In the genomic region with DNA sequence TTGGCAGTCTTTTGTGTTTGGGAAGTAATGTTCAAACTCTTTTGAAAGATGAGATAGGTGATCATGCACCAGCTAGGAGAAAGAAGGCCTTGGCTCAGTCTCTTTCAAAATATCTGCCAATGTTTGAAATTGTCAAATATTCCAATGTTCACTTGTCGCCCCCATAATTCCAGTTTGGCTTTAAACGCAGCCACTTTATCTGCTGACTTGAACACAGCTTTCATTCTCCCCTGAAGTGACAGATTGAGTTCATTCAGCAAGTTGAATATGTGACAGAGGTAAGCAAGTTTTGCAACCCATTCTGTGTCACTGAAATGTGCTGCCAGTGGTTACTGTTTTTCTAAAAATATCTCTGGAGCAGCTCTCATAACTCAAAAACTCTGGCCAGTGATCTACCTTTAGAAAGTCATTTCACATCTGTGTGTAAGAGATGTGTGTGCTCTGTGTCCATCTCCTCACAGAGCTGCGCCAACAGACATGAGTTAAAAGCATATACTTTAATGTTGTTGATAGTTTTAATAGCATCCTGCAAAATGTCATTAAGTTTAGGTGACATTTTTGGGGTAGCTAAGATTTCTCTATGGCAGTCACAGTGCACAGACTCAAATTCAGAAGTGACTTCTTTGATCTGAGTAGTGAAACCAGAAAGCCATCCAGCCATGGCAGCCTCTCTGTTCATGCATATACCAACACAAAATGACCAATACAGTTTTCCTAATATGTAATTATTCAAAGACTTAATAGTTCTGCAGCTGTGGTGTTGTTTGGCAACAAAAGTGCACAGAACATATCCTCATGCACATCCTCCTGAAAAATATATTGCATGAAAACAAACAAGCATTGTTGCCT, we compare ENCODE assay signal across 18 cellular contexts.
DNase-seq lines count a peak whose midpoint lies in the region; ATAC-seq, FAIRE-seq and TF ChIP-seq lines count a peak whose summit lies in the region.
"Had no signal": no experiment of that assay in that cellular context is flagged by ENCODE, and none has a peak within 500 bp of the region (broad histone marks: within the 10 kb centered on the region; RNA-seq: fewer than 3 reads in every experiment).

No MANE protein-coding gene starts in this region.

- no peak overlapping the region for H2AFZ ChIP-seq in GM12878 (ENCODE audit: control insufficient read depth, low read depth, low read length)
- H2AFZ ChIP-seq: GM23338, parathyroid adenoma had no signal

- H3K4me3 ChIP-seq in GM12878 = peak overlapping the region; percentile 52
- H3K4me3 ChIP-seq in lower lobe of right lung = no peak overlapping the region
- H3K4me3 ChIP-seq: GM23338, skin epidermis had no signal

- peak; percentile 72 for DNase-seq in GM12878 (ENCODE audit: low read depth, low spot score)
- no peak for DNase-seq in lower lobe of right lung
- DNase-seq in NCI-H69 (lab: John Stamatoyannopoulos, UW) = no peak
- no peak for DNase-seq in activated CD4-positive, alpha-beta T cell treated with anti-CD3 and anti-CD28 coated beads, Interleukin-2, amount 50 U/mL, for 48 hours
- no peak for DNase-seq in NCI-H748 (lab: John Stamatoyannopoulos, UW; ENCODE audit: unreplicated experiment)
- DNase-seq: activated CD4-positive, alpha-beta T cell treated with anti-CD3 and anti-CD28 coated beads for 48 hours; Calu3; GDM1; NCI-H345; stimulated activated naive CD8-positive, alpha-beta T cell treated with anti-CD3 and anti-CD28 coated beads, Interleukin-15, Interleukin-2, amounts not matched to agents 100 U/mL and 50 U/mL, for 24 hours; T-helper 9 cell had no signal

- FAIRE-seq in GM12878 (lab: Jason Lieb, UNC) = peak; percentile 75
- FAIRE-seq: bronchial epithelial cell had no signal

- in situ Hi-C loops in GM12878 (cut with MboI) = no loop called here

- TF ChIP-seq POLR2A in GM12878 (IDR thresholded peaks at IDR 0.05; ENCODE audit: low read depth, low read length) = no peak

- TF ChIP-seq EP300 in GM12878 (IDR thresholded peaks at IDR 0.05; ENCODE audit: borderline replicate concordance in 1 of 2, control insufficient read depth in 1 of 2, low read depth in 2 of 2, low read length in 2 of 2) = no peak

- ATAC-seq in GM19043 (IDR thresholded peaks at IDR 0.05; ENCODE audit: low read depth, unreplicated experiment) (peak; percentile 48), HG02610 (IDR thresholded peaks at IDR 0.05; ENCODE audit: unreplicated experiment) (peak; percentile 83), HG03135 (IDR thresholded peaks at IDR 0.05; ENCODE audit: unreplicated experiment) (peak; percentile 64), GM12878 (peak; percentile 89), lower lobe of right lung (no peak)
- ATAC-seq: GM23338; stimulated activated naive CD8-positive, alpha-beta T cell treated with anti-CD3 and anti-CD28 coated beads, Interleukin-15, Interleukin-2, amounts not matched to agents 100 U/mL and 50 U/mL, for 24 hours had no signal

- H3K4me1 ChIP-seq in GM12878 (ENCODE audit: control insufficient read depth, insufficient read depth, low read length) = peaks cover 16% of the 10 kb centered on the region
- H3K4me1 ChIP-seq in lower lobe of right lung = no peaks in the 10 kb centered on the region
- H3K4me1 ChIP-seq: parathyroid adenoma had no signal

- intact Hi-C loops in GM12878 (cut with micrococcal nuclease; ENCODE audit: unreplicated experiment) (no loop called here), lower lobe of right lung (cut with DNase I) (no loop called here)

- WGBS in GM12878 (ENCODE audit: insufficient coverage, insufficient replicate concordance, low lambda C conversion rate, missing lambda C conversion rate) = 2% methylated on average over 3 of the region's 3 CpGs

- BruUV-seq in GM12878 (replicated peaks; lab: Mats Ljungman, UMichigan) = no TSS peak

- peaks cover 15% of the 10 kb centered on the region; the same call in 2 of the 3 replicates for H3K9me3 ChIP-seq in GM12878 (replicated peaks; ENCODE audit: control insufficient read depth, insufficient read depth, low read length)
- H3K9me3 ChIP-seq in lower lobe of right lung = no peaks in the 10 kb centered on the region

- peak overlapping the region; percentile 66 for H3K4me2 ChIP-seq in GM12878 (ENCODE audit: control insufficient read depth, insufficient read depth)
- H3K4me2 ChIP-seq: GM23338 had no signal

- RAD21 ChIA-PET in GM12878 (lab: Charles Lee; ENCODE audit: unreplicated experiment) = interaction anchor here (0.6 to 3.7 kb wide), 13 partner anchors 15 to 459 kb away, joined by 3 to 23 read pairs (median 8); no protein-coding TSS in a partner anchor

- no peak for TF ChIP-seq RAD21 in GM12878 (IDR thresholded peaks at IDR 0.05; ENCODE audit: insufficient read depth, low read depth, low read length)

- H3K27ac ChIP-seq in GM12878 (ENCODE audit: control insufficient read depth, insufficient read depth) (peak overlapping the region; percentile 93), lower lobe of right lung (no peak overlapping the region)
- H3K27ac ChIP-seq: parathyroid adenoma, skin epidermis had no signal

- H3K9ac ChIP-seq in GM12878 (ENCODE audit: control insufficient read depth, insufficient read depth, low read length) = peak overlapping the region; percentile 39; the same call in 1 of the 2 replicates
- H3K9ac ChIP-seq: parathyroid adenoma had no signal

- SMC1A ChIA-PET in GM12878 (lab: Charles Lee; ENCODE audit: uncharacterized antibody, unreplicated experiment) = interaction anchor here (0.7 to 4.6 kb wide), 33 partner anchors 11 to 373 kb away, joined by 3 to 36 read pairs (median 3); no protein-coding TSS in a partner anchor

- no peaks in the 10 kb centered on the region; the same call in 1 of the 2 replicates for H3K79me2 ChIP-seq in GM12878 (ENCODE audit: control insufficient read depth, insufficient read depth, low read length)
- H3K79me2 ChIP-seq: parathyroid adenoma had no signal

- CTCF ChIA-PET in GM12878 (lab: Yijun Ruan, JAX) = interaction anchor here (1.7 to 2.8 kb wide), 3 partner anchors 11 to 58 kb away, joined by 5 to 13 read pairs (median 8); no protein-coding TSS in a partner anchor

- POLR2A ChIA-PET in GM12878 (lab: Charles Lee) = interaction anchor here (0.7 to 2.7 kb wide), 5 partner anchors 9 to 59 kb away, joined by 3 to 10 read pairs (median 3); no protein-coding TSS in a partner anchor

- H3K36me3 ChIP-seq in GM12878 (ENCODE audit: control insufficient read depth in 2 of 2, insufficient read depth in 2 of 2, low read length in 1 of 2) = no peaks in the 10 kb centered on the region
- H3K36me3 ChIP-seq in lower lobe of right lung = no peaks in the 10 kb centered on the region

- TF ChIP-seq CTCF in GM12878 (IDR thresholded peaks at IDR 0.05 in 2 of 3, conservative IDR thresholded peaks at IDR 0.05 in 1 of 3; ENCODE audit: control insufficient read depth in 2 of 3, extremely low read depth in 1 of 3, insufficient read depth in 1 of 3, low read depth in 3 of 3, low read length in 3 of 3) (no peak), lower lobe of right lung (IDR thresholded peaks at IDR 0.05) (no peak)

- no peaks in the 10 kb centered on the region for H3K27me3 ChIP-seq in GM12878 (replicated peaks in 1 of 2; ENCODE audit: control insufficient read depth in 2 of 2, insufficient read depth in 2 of 2, low read length in 1 of 2)
- H3K27me3 ChIP-seq in lower lobe of right lung (ENCODE audit: low read depth) = no peaks in the 10 kb centered on the region

- H4K20me1 ChIP-seq in GM12878 (ENCODE audit: control insufficient read depth, insufficient read depth) = no peaks in the 10 kb centered on the region

TF ChIP-seq in GM12878, 131 proteins besides CTCF, POLR2A, EP300 and RAD21:
- peak; percentile 26; the same call in 1 of the 2 replicates for TF ChIP-seq NFIC (IDR thresholded peaks at IDR 0.05; ENCODE audit: low read depth, low read length)
- TF ChIP-seq, protein P1, sequence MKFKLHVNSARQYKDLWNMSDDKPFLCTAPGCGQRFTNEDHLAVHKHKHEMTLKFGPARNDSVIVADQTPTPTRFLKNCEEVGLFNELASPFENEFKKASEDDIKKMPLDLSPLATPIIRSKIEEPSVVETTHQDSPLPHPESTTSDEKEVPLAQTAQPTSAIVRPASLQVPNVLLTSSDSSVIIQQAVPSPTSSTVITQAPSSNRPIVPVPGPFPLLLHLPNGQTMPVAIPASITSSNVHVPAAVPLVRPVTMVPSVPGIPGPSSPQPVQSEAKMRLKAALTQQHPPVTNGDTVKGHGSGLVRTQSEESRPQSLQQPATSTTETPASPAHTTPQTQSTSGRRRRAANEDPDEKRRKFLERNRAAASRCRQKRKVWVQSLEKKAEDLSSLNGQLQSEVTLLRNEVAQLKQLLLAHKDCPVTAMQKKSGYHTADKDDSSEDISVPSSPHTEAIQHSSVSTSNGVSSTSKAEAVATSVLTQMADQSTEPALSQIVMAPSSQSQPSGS (IDR thresholded peaks at IDR 0.05; ENCODE audit: low read length) = peak; percentile 23; the same call in 1 of the 2 replicates
- peak; percentile 7; the same call in 1 of the 2 replicates for TF ChIP-seq RUNX3 (IDR thresholded peaks at IDR 0.05; ENCODE audit: low read length)
- TF ChIP-seq ZBED1 (IDR thresholded peaks at IDR 0.05; ENCODE audit: borderline replicate concordance) = peak; percentile 52; the same call in 1 of the 2 replicates
- TF ChIP-seq, protein P2, sequence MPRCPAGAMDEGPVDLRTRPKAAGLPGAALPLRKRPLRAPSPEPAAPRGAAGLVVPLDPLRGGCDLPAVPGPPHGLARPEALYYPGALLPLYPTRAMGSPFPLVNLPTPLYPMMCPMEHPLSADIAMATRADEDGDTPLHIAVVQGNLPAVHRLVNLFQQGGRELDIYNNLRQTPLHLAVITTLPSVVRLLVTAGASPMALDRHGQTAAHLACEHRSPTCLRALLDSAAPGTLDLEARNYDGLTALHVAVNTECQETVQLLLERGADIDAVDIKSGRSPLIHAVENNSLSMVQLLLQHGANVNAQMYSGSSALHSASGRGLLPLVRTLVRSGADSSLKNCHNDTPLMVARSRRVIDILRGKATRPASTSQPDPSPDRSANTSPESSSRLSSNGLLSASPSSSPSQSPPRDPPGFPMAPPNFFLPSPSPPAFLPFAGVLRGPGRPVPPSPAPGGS (IDR thresholded peaks at IDR 0.05; ENCODE audit: borderline replicate concordance, insufficient read depth, low read depth, low read length, poor library complexity, severe bottlenecking) = peak; percentile 33
- peak; percentile 50; the same call in 1 of the 2 replicates for TF ChIP-seq MEF2A (IDR thresholded peaks at IDR 0.05; ENCODE audit: insufficient read depth, low read depth, low read length)
- no peak for TF ChIP-seq SUZ12 (IDR thresholded peaks at IDR 0.05; ENCODE audit: unreplicated experiment)
- TF ChIP-seq TCF7 (IDR thresholded peaks at IDR 0.05; ENCODE audit: borderline replicate concordance) = peak; percentile 71; the same call in 1 of the 2 replicates
- TF ChIP-seq GATAD2B (conservative IDR thresholded peaks at IDR 0.05; ENCODE audit: low read depth) = no peak
- TF ChIP-seq PAX5 (IDR thresholded peaks at IDR 0.05; ENCODE audit: borderline replicate concordance, low read depth, low read length) = peak; percentile 78; the same call in 1 of the 2 replicates

Comparison
In these comparisons a context has a peak if more than half of its experiments do, and no peak if none do; other contexts are left out.
1. ATAC-seq: peak in GM19043 (single experiment), HG02610 (single experiment), HG03135 (single experiment) and GM12878 (single experiment); none in lower lobe of right lung (0 of 2).